In the genomic region with DNA sequence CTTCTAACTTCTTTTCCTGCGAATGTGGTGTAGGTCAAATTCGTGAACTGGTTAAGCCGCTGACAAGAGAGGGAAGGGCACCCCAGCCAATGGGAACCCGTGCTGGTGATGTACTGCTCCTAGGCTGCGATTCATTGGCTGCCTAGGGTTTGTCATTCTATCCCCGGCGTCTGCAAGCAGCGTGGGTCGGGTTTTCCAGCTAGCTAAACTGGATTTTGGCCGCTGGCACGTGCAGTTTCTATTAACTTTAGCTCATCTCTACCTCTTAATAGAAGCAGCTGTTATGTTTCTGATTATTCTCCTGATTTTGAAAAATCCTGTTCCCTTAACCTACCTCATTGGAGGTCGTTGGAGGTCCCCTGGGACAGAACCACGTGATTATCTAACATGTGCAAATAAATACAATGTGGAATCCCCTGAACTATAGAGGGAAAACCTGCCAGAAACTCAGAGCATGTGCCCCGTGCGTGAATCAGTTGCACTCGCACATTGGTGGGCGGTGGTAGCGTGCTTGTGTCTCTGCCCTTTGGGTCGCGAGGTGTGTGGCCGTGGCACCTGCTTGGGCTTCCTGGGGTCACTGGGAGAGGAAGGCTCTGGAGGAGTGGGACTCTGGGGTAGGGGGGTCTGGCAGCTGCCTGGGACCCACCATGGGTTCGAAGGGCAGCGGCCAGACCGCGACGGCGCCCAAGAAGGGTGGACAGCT, we compare ENCODE assay signal across 8 cellular contexts. TPM values are rescaled to one million over a fixed set of nuclear protein-coding genes. Genes with fewer than 3 reads are reported as not detected.
DNase-seq lines count a peak whose midpoint lies in the region; ATAC-seq and TF ChIP-seq lines count a peak whose summit lies in the region.

No MANE protein-coding gene starts in this region.

- peak; percentile 66 for ATAC-seq in GM21515 (IDR thresholded peaks at IDR 0.05; ENCODE audit: unreplicated experiment)
- peak; percentile 64 for ATAC-seq in activated T-cell treated with anti-CD3 and anti-CD28 coated beads, Interleukin-2, amount 50 U/mL, for 4 hours
- ATAC-seq in esophagus mucosa, result peak; percentile 89

- peaks cover 21% of the 10 kb centered on the region for H3K36me3 Mint-ChIP-seq in Caco-2 (ENCODE audit: insufficient read depth, unreplicated experiment)
- H3K36me3 Mint-ChIP-seq in activated T-cell treated with anti-CD3 and anti-CD28 coated beads, Interleukin-2, amount 50 U/mL, for 4 hours (ENCODE audit: insufficient read depth), result no peaks in the 10 kb centered on the region

- H3K4me1 Mint-ChIP-seq in Caco-2 (ENCODE audit: low read depth, unreplicated experiment), result peaks cover 30% of the 10 kb centered on the region
- peaks cover 51% of the 10 kb centered on the region for H3K4me1 Mint-ChIP-seq in activated T-cell treated with anti-CD3 and anti-CD28 coated beads, Interleukin-2, amount 50 U/mL, for 4 hours (ENCODE audit: low read depth)

- H3K9me3 ChIP-seq in Caco-2 (no peaks in the 10 kb centered on the region), HUES64 (ENCODE audit: insufficient read depth, low read depth, low read length) (no peaks in the 10 kb centered on the region), mucosa of stomach (ENCODE audit: control insufficient read depth, low read length) (no peaks in the 10 kb centered on the region)

- H3K4me3 ChIP-seq in Caco-2 (ENCODE audit: low read depth, low read length) (peak overlapping the region; percentile 97), HUES64 (ENCODE audit: low read length) (peak overlapping the region; percentile 97), mucosa of stomach (ENCODE audit: low read length) (peak overlapping the region; percentile 96)

- H3K27me3 Mint-ChIP-seq in Caco-2 (ENCODE audit: insufficient read depth, unreplicated experiment), result no peaks in the 10 kb centered on the region
- no peaks in the 10 kb centered on the region for H3K27me3 Mint-ChIP-seq in activated T-cell treated with anti-CD3 and anti-CD28 coated beads, Interleukin-2, amount 50 U/mL, for 4 hours (ENCODE audit: low read depth)

- POLR2A ChIA-PET in Caco-2 (lab: Charles Lee), result interaction anchor here (0.5 to 1.5 kb wide), 8 partner anchors 9 to 1950 kb away, joined by 3 to 22 read pairs (median 4); partner anchors contain the start of genes ARID4A, JKAMP, L3HYPDH and PCNX4

- H3K27me3 ChIP-seq in Caco-2 (replicated peaks; ENCODE audit: control insufficient read depth, insufficient read depth, low read length) (no peaks in the 10 kb centered on the region), HUES64 (ENCODE audit: insufficient read depth, low read length) (no peaks in the 10 kb centered on the region), mucosa of stomach (ENCODE audit: control insufficient read depth, insufficient read depth, low read length) (no peaks in the 10 kb centered on the region)

- H3K36me3 ChIP-seq in Caco-2 (ENCODE audit: control insufficient read depth, insufficient read depth, low read length) (no peaks in the 10 kb centered on the region), HUES64 (ENCODE audit: insufficient read depth, low read length) (no peaks in the 10 kb centered on the region), mucosa of stomach (ENCODE audit: control insufficient read depth, insufficient read depth, low read length) (no peaks in the 10 kb centered on the region)

- H3K9ac ChIP-seq in HUES64 (ENCODE audit: low read depth, low read length) (peak overlapping the region; percentile 96), mucosa of stomach (ENCODE audit: low read length) (peak overlapping the region; percentile 99)

- CTCF ChIA-PET in Caco-2 (lab: Charles Lee), result interaction anchor here (0.6 to 0.9 kb wide), 2 partner anchors 83 to 214 kb away, joined by 3 read pairs; no protein-coding TSS in a partner anchor

- H3K9me3 Mint-ChIP-seq in Caco-2 (ENCODE audit: unreplicated experiment), result no peaks in the 10 kb centered on the region
- H3K9me3 Mint-ChIP-seq in activated T-cell treated with anti-CD3 and anti-CD28 coated beads, Interleukin-2, amount 50 U/mL, for 4 hours, result no peaks in the 10 kb centered on the region

- no peak for TF ChIP-seq CTCF in Caco-2 (IDR thresholded peaks at IDR 0.05; ENCODE audit: insufficient read depth in 1 of 2, low read depth in 1 of 2, low read length in 1 of 2, severe bottlenecking in 1 of 2, unreplicated experiment in 1 of 2)

- no TSS peak for BruUV-seq in Caco-2 (replicated peaks; lab: Mats Ljungman, UMichigan)

- peak; percentile 90 to 92 for DNase-seq in Caco-2
- DNase-seq in OCI-M1 (lab: John Stamatoyannopoulos, UW), result peak; percentile 92
- DNase-seq in activated T-cell treated with anti-CD3 and anti-CD28 coated beads, Interleukin-2, amount 50 U/mL, for 4 hours, result peak; percentile 76
- peak; percentile 84 for DNase-seq in stimulated activated CD8-positive, alpha-beta memory T cell treated with anti-CD3 and anti-CD28 coated beads, Interleukin-4, amount 100 ng/mL, for 48 hours

- intact Hi-C loops in Caco-2 (cut with micrococcal nuclease; ENCODE audit: unreplicated experiment), result loop anchor here (1.0 to 5.0 kb wide), 2 partner anchors 84 to 157 kb away; partner anchors contain the start of gene PCNX4

- 3% methylated on average over 27 of the region's 27 CpGs for WGBS in HUES64

- H3K27ac ChIP-seq in HUES64 (ENCODE audit: low read depth, low read length), result peak overlapping the region; percentile 99

- H3K4me3 Mint-ChIP-seq in Caco-2 (ENCODE audit: unreplicated experiment), result peak overlapping the region; percentile 96
- peak overlapping the region; percentile 95 for H3K4me3 Mint-ChIP-seq in activated T-cell treated with anti-CD3 and anti-CD28 coated beads, Interleukin-2, amount 50 U/mL, for 4 hours

- peaks cover 24% of the 10 kb centered on the region for H3K4me1 ChIP-seq in Caco-2
- peaks cover 40% of the 10 kb centered on the region for H3K4me1 ChIP-seq in HUES64 (ENCODE audit: insufficient read depth, low read length)
- peaks cover 30% of the 10 kb centered on the region for H3K4me1 ChIP-seq in mucosa of stomach (ENCODE audit: control insufficient read depth, insufficient read depth, low read length)

- H3K27ac Mint-ChIP-seq in Caco-2 (ENCODE audit: unreplicated experiment), result peak overlapping the region; percentile 99

RNA-seq across cellular contexts. Expression of gene PPM1A, which starts 0.9 kb away (rescaled TPM):
- 34.9 and 35.6 TPM in 2 replicates for total RNA-seq in Caco-2 (2022)
- polyA plus RNA-seq in HUES64 (2013, experiment 1 of 2), result 31.1 TPM
- polyA plus RNA-seq in HUES64 (2013, experiment 2 of 2), result 28.4 TPM
- total RNA-seq in activated T-cell treated with anti-CD3 and anti-CD28 coated beads, Interleukin-2, amount 50 U/mL, for 4 hours, result 10 to 100 TPM; 39.3 to 40.4 (median 40.0) TPM
- 25.8 TPM for total RNA-seq in esophagus mucosa

Comparison
In these comparisons a context has a peak if more than half of its experiments do, and no peak if none do; other contexts are left out.
1. Peak in every context shown above with its lines: DNase-seq, ATAC-seq, H3K4me3 ChIP-seq and H3K27ac ChIP-seq.